Comparison of ENCODE assay signal across 8 cellular contexts in genomic region chr7:4753610-4754432, GRCh38. TPM values are rescaled to one million over a fixed set of nuclear protein-coding genes. Genes with fewer than 3 reads are reported as not detected.
A peak's percentile ranks its signal among the peaks of the same experiment; 100 is the strongest.
DNase-seq lines count a peak whose midpoint lies in the region; ATAC-seq, FAIRE-seq and TF ChIP-seq lines count a peak whose summit lies in the region.

No MANE protein-coding gene starts in this region.

- no peaks in the 10 kb centered on the region for H3K9me3 ChIP-seq in A549

- H3K27ac ChIP-seq in A549 (peak overlapping the region; percentile 57 to 79), dorsolateral prefrontal cortex (peak overlapping the region in 52 of 59 donors; percentile 8 to 99 (median 90))

- POLR2A ChIA-PET in A549 (lab: Yijun Ruan, JAX), result no interaction called here
- POLR2A ChIA-PET in activated CD4-positive, alpha-beta memory T cell treated with anti-CD3 and anti-CD28 coated beads, Interleukin-2, amount 10 ng/mL, durations not matched to agents 7 days and 5 days (lab: Charles Lee), result interaction anchor here (1.0 to 2.8 kb wide), 2 partner anchors 21 to 112 kb away, joined by 3 to 16 read pairs; partner anchors contain the start of gene AP5Z1

- peaks cover 17% of the 10 kb centered on the region for H3K4me1 Mint-ChIP-seq in activated CD4-positive, alpha-beta memory T cell treated with anti-CD3 and anti-CD28 coated beads, Interleukin-2, amount 10 ng/mL, durations not matched to agents 7 days and 5 days

- 48% methylated on average over 27 of the region's 30 CpGs for WGBS in A549 (ENCODE audit: missing lambda C conversion rate)

- H3K36me3 Mint-ChIP-seq in activated CD4-positive, alpha-beta memory T cell treated with anti-CD3 and anti-CD28 coated beads, Interleukin-2, amount 10 ng/mL, durations not matched to agents 7 days and 5 days (ENCODE audit: low read depth), result peaks cover 22% of the 10 kb centered on the region

- H3K4me1 ChIP-seq in A549, result peaks cover 12% of the 10 kb centered on the region

- peak overlapping the region; percentile 42 for H3K4me2 ChIP-seq in A549

- no peaks in the 10 kb centered on the region for H3K9me3 Mint-ChIP-seq in activated CD4-positive, alpha-beta memory T cell treated with anti-CD3 and anti-CD28 coated beads, Interleukin-2, amount 10 ng/mL, durations not matched to agents 7 days and 5 days

- TF ChIP-seq CTCF in A549 (IDR thresholded peaks at IDR 0.05) (peak; percentile 90), dorsolateral prefrontal cortex (IDR thresholded peaks at IDR 0.05 in 54 of 56, conservative IDR thresholded peaks at IDR 0.05 in 2 of 56; ENCODE audit: low read depth in 1 of 56, partially characterized antibody in 56 of 56) (peak; percentile 70 to 99 (median 94))

- ATAC-seq in A549, result peak; percentile 94 to 97
- peak; percentile 85 for ATAC-seq in HG02981 (IDR thresholded peaks at IDR 0.05; ENCODE audit: unreplicated experiment)

- CTCF ChIA-PET in A549 (lab: Yijun Ruan, JAX), result interaction anchor here (0.6 to 6.6 kb wide), 25 partner anchors 10 to 144 kb away, joined by 3 to 46 read pairs (median 4); partner anchors contain the start of gene AP5Z1
- CTCF ChIA-PET in activated CD4-positive, alpha-beta memory T cell treated with anti-CD3 and anti-CD28 coated beads, Interleukin-2, amount 10 ng/mL, durations not matched to agents 7 days and 5 days (lab: Charles Lee), result interaction anchor here (0.7 to 2.3 kb wide), 7 partner anchors 8 to 142 kb away, joined by 3 to 10 read pairs (median 3); partner anchors contain the start of gene AP5Z1

- FAIRE-seq in A549 (lab: Jason Lieb, UNC) (peak; percentile 59), GM18507 (lab: Jason Lieb, UNC) (peak; percentile 83)

- TF ChIP-seq EP300 in A549 (IDR thresholded peaks at IDR 0.05), result no peak

- H3K27me3 ChIP-seq in dorsolateral prefrontal cortex, result no peaks in the 10 kb centered on the region

- no peak overlapping the region for H3K27ac Mint-ChIP-seq in activated CD4-positive, alpha-beta memory T cell treated with anti-CD3 and anti-CD28 coated beads, Interleukin-2, amount 10 ng/mL, durations not matched to agents 7 days and 5 days

- H3K4me3 ChIP-seq in A549 (no peak overlapping the region), dorsolateral prefrontal cortex (peak overlapping the region in 1 of 59 donors; percentile 14)

- H3K27me3 Mint-ChIP-seq in activated CD4-positive, alpha-beta memory T cell treated with anti-CD3 and anti-CD28 coated beads, Interleukin-2, amount 10 ng/mL, durations not matched to agents 7 days and 5 days, result no peaks in the 10 kb centered on the region

- intact Hi-C loops in dorsolateral prefrontal cortex (cut with DNase I), result loop anchor here (1.0 to 2.0 kb wide), 4 partner anchors 71 to 113 kb away; partner anchors contain the start of gene FOXK1 (in 1 of the 2)

- TF ChIP-seq RAD21 in A549 (conservative IDR thresholded peaks at IDR 0.05 in 1 of 2, IDR thresholded peaks at IDR 0.05 in 1 of 2), result peak; percentile 93 to 94

- no peak overlapping the region for H3K4me3 Mint-ChIP-seq in activated CD4-positive, alpha-beta memory T cell treated with anti-CD3 and anti-CD28 coated beads, Interleukin-2, amount 10 ng/mL, durations not matched to agents 7 days and 5 days

- DNase-seq in A549 (ENCODE audit: low read depth in 1 of 2, low spot score in 1 of 2), result peak; percentile 82 to 90
- peak; percentile 71 for DNase-seq in GM18507 (ENCODE audit: extremely low spot score, insufficient read length, low read depth)
- DNase-seq in NCI-H345 (lab: John Stamatoyannopoulos, UW), result peak; percentile 77
- DNase-seq in activated CD4-positive, alpha-beta memory T cell treated with anti-CD3 and anti-CD28 coated beads, Interleukin-2, amount 10 ng/mL, durations not matched to agents 7 days and 5 days, result peak; percentile 86
- DNase-seq in dorsolateral prefrontal cortex, result peak; percentile 73 to 86 (median 76)
- peak; percentile 94 for DNase-seq in mesenteric fat pad (ENCODE audit: low spot score)
- peak; percentile 74 for DNase-seq in stimulated activated CD8-positive, alpha-beta memory T cell treated with anti-CD3 and anti-CD28 coated beads, Interleukin-2, amount 100 ng/mL, for 1 hour (ENCODE audit: low read depth in 2 of 2)

- TF ChIP-seq POLR2A in A549 (IDR thresholded peaks at IDR 0.05; ENCODE audit: low read length), result no peak

TF ChIP-seq in A549, 52 proteins besides CTCF, POLR2A, EP300 and RAD21:
- TF ChIP-seq FOXS1 (CRISPR knock-in tag; IDR thresholded peaks at IDR 0.05) (no peak), SMC3 (IDR thresholded peaks at IDR 0.05) (peak; percentile 94), MAX (IDR thresholded peaks at IDR 0.05) (0 out of 2 replicates have a peak, but pooled peaks have one; percentile 41)

RNA-seq across cellular contexts. Expression of gene AP5Z1, which starts 21.6 kb away (rescaled TPM):
- 6.8 and 7.1 TPM in 2 replicates for polyA plus RNA-seq in A549 (2011; rRNA removed)
- 16.4 and 24.3 TPM in 2 replicates for polyA plus RNA-seq in A549 (2012; cell fraction: cytosol; rRNA removed)
- polyA plus RNA-seq in A549 (2012; cell fraction: nucleus; rRNA removed), result 118 and 171 TPM in 2 replicates
- 17.6 to 22.7 TPM (median 21.8 TPM) in 3 replicates for polyA plus RNA-seq in A549 (2017; fragmentation: RNase III; extraction: RNeasy Plus Mini Kit Qiagen cat#74134 plus additional on column Dnase treatment)
- polyA minus RNA-seq in A549 (2011; rRNA and poly(A)+ RNA removed), result 4.6 and 6.7 TPM in 2 replicates
- total RNA-seq in activated CD4-positive, alpha-beta memory T cell treated with anti-CD3 and anti-CD28 coated beads, Interleukin-2, amount 10 ng/mL, durations not matched to agents 7 days and 5 days, result 10 to 100 TPM; 57.5 to 60.6 TPM
- total RNA-seq in dorsolateral prefrontal cortex, result 10 to 100 TPM; 24.1 to 55.6 (median 34.6) TPM
- total RNA-seq in mesenteric fat pad, result 37.6 TPM
